ENCODE assay signal across 8 cellular contexts in the genomic region with DNA sequence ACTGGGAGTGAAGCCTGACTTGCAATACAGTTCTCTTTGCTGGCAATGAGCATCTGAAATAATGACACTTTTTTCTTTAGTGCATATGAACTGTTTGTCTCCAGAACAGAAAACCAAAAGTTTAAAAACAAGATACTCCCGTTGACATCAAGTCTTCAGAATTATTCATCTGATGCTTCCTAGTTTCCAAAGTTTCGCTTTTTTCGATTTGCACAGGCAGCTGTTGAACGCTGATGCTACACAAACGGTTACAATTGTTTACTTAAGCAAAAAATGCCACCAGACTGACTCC. TPM values are rescaled to one million over a fixed set of nuclear protein-coding genes. Genes with fewer than 3 reads are reported as not detected.
DNase-seq lines count a peak whose midpoint lies in the region; ATAC-seq, FAIRE-seq and TF ChIP-seq lines count a peak whose summit lies in the region.

No MANE protein-coding gene starts in this region.

- H3K4me1 Mint-ChIP-seq in activated T-helper 1 cell treated with anti-CD3 and anti-CD28 coated beads, Interleukin-12 subunit alpha, Interleukin-12 subunit beta, Interleukin-2, Interleukin-4 antibody, amounts not matched to agents 30 ng/mL and 10 ng/mL and 1 ng/mL, durations not matched to agents 14 hours and 24 hours and 36 hours (ENCODE audit: low read depth), result peaks cover 49% of the 10 kb centered on the region

- peak overlapping the region; percentile 98 for H3K4me3 Mint-ChIP-seq in activated T-helper 1 cell treated with anti-CD3 and anti-CD28 coated beads, Interleukin-12 subunit alpha, Interleukin-12 subunit beta, Interleukin-2, Interleukin-4 antibody, amounts not matched to agents 30 ng/mL and 10 ng/mL and 1 ng/mL, durations not matched to agents 14 hours and 24 hours and 36 hours

- peaks cover 0 to 20% of the 10 kb centered on the region in 2 experiments; a peak in 2 of 3 replicates for H3K36me3 ChIP-seq in HEK293 (ENCODE audit: control insufficient read depth in 2 of 2, insufficient read depth in 1 of 2, low read length in 2 of 2)
- no peaks in the 10 kb centered on the region for H3K36me3 ChIP-seq in iPS-15b (ENCODE audit: control insufficient read depth, insufficient read depth, low read length)
- H3K36me3 ChIP-seq in small intestine (ENCODE audit: control insufficient read depth in 2 of 2, insufficient read depth in 2 of 2, low read length in 2 of 2), result peaks cover 0 to 7% of the 10 kb centered on the region in 2 donors

- 0 to 1% (median 0%) methylated on average over 5 of the region's 5 CpGs for WGBS in small intestine, 3 donors

- CTCF ChIA-PET in HEK293 (lab: Yijun Ruan, JAX), result interaction anchor here (0.7 kb wide), 1 partner anchor 204 kb away, joined by 5 read pairs; no protein-coding TSS in a partner anchor

- no peak for ATAC-seq in HG02973 (IDR thresholded peaks at IDR 0.05; ENCODE audit: unreplicated experiment)
- no peak for ATAC-seq in HG03045 (IDR thresholded peaks at IDR 0.05; ENCODE audit: unreplicated experiment)

- H3K9me3 Mint-ChIP-seq in activated T-helper 1 cell treated with anti-CD3 and anti-CD28 coated beads, Interleukin-12 subunit alpha, Interleukin-12 subunit beta, Interleukin-2, Interleukin-4 antibody, amounts not matched to agents 30 ng/mL and 10 ng/mL and 1 ng/mL, durations not matched to agents 14 hours and 24 hours and 36 hours, result no peaks in the 10 kb centered on the region

- H3K4me3 ChIP-seq in HEK293 (ENCODE audit: low read depth, low read length), result peak overlapping the region; percentile 88
- peak overlapping the region; percentile 95 for H3K4me3 ChIP-seq in iPS-15b (ENCODE audit: low read depth, low read length)
- H3K4me3 ChIP-seq in small intestine (ENCODE audit: low read depth in 1 of 2, low read length in 2 of 2), result peak overlapping the region; percentile 72 to 79

- H3K27me3 Mint-ChIP-seq in activated T-helper 1 cell treated with anti-CD3 and anti-CD28 coated beads, Interleukin-12 subunit alpha, Interleukin-12 subunit beta, Interleukin-2, Interleukin-4 antibody, amounts not matched to agents 30 ng/mL and 10 ng/mL and 1 ng/mL, durations not matched to agents 14 hours and 24 hours and 36 hours (ENCODE audit: insufficient read depth), result no peaks in the 10 kb centered on the region

- peak overlapping the region; percentile 87 for H3K9ac ChIP-seq in iPS-15b (ENCODE audit: low read depth, low read length)

- no peaks in the 10 kb centered on the region for H3K4me1 ChIP-seq in HEK293 (ENCODE audit: control insufficient read depth, insufficient read depth, low read length)
- no peaks in the 10 kb centered on the region for H3K4me1 ChIP-seq in iPS-15b (ENCODE audit: control insufficient read depth, insufficient read depth, low read length)
- peaks cover 0 to 8% of the 10 kb centered on the region in 2 donors for H3K4me1 ChIP-seq in small intestine (ENCODE audit: control insufficient read depth in 2 of 2, insufficient read depth in 1 of 2, low read depth in 1 of 2, low read length in 1 of 2)

- H3K27ac ChIP-seq in HEK293 (ENCODE audit: extremely low read depth, low read depth, low read length) (peak overlapping the region; percentile 82), small intestine (ENCODE audit: low read depth in 1 of 2, low read length in 1 of 2) (peak overlapping the region; percentile 94 to 99)

- no peaks in the 10 kb centered on the region for H3K27me3 ChIP-seq in iPS-15b (ENCODE audit: control insufficient read depth, insufficient read depth, low read length)
- H3K27me3 ChIP-seq in small intestine (ENCODE audit: control insufficient read depth in 2 of 2, insufficient read depth in 2 of 2, low read length in 2 of 2), result no peaks in the 10 kb centered on the region

- DNase-seq in activated T-helper 1 cell treated with anti-CD3 and anti-CD28 coated beads, Interleukin-12 subunit alpha, Interleukin-12 subunit beta, Interleukin-2, Interleukin-4 antibody, amounts not matched to agents 30 ng/mL and 10 ng/mL and 1 ng/mL, durations not matched to agents 14 hours and 24 hours and 36 hours (ENCODE audit: low spot score), result no peak
- DNase-seq in small intestine (no peak), NCI-H2029 treated with DMSO at 0.1 percent for 48 hours (lab: John Stamatoyannopoulos, UW) (no peak), NCI-H128 (lab: John Stamatoyannopoulos, UW; ENCODE audit: unreplicated experiment) (no peak)

- H3K36me3 Mint-ChIP-seq in activated T-helper 1 cell treated with anti-CD3 and anti-CD28 coated beads, Interleukin-12 subunit alpha, Interleukin-12 subunit beta, Interleukin-2, Interleukin-4 antibody, amounts not matched to agents 30 ng/mL and 10 ng/mL and 1 ng/mL, durations not matched to agents 14 hours and 24 hours and 36 hours (ENCODE audit: low read depth), result peaks cover 17% of the 10 kb centered on the region

- POLR2A ChIA-PET in HEK293 (lab: Yijun Ruan, JAX), result no interaction called here

- peak overlapping the region; percentile 99 for H3K27ac Mint-ChIP-seq in activated T-helper 1 cell treated with anti-CD3 and anti-CD28 coated beads, Interleukin-12 subunit alpha, Interleukin-12 subunit beta, Interleukin-2, Interleukin-4 antibody, amounts not matched to agents 30 ng/mL and 10 ng/mL and 1 ng/mL, durations not matched to agents 14 hours and 24 hours and 36 hours

- FAIRE-seq in small intestine (lab: Jason Lieb, UNC), result no peak

- no peaks in the 10 kb centered on the region for H3K9me3 ChIP-seq in HEK293 (ENCODE audit: control insufficient read depth, insufficient read depth, low read depth, low read length)
- H3K9me3 ChIP-seq in iPS-15b (ENCODE audit: control insufficient read depth, insufficient read depth, low read length), result no peaks in the 10 kb centered on the region
- no peaks in the 10 kb centered on the region for H3K9me3 ChIP-seq in small intestine (ENCODE audit: control insufficient read depth, low read depth)

- intact Hi-C loops in activated T-helper 1 cell treated with anti-CD3 and anti-CD28 coated beads, Interleukin-12 subunit alpha, Interleukin-12 subunit beta, Interleukin-2, Interleukin-4 antibody, amounts not matched to agents 30 ng/mL and 10 ng/mL and 1 ng/mL, durations not matched to agents 14 hours and 24 hours and 36 hours (cut with micrococcal nuclease), result loop anchor here (2.0 to 10.0 kb wide), 4 partner anchors 44 to 762 kb away; partner anchors contain the start of gene DYNC2H1

- TF ChIP-seq CTCF in HEK293 (tag by site-specific recombination; IDR thresholded peaks at IDR 0.05), result no peak

TF ChIP-seq in HEK293, 187 proteins besides CTCF, POLR2A, EP300 and RAD21:
- no peak for TF ChIP-seq ZNF114 (tag by site-specific recombination; IDR thresholded peaks at IDR 0.05)
- TF ChIP-seq SCRT2 (tag by site-specific recombination; IDR thresholded peaks at IDR 0.05), result peak; percentile 41; the same call in 1 of the 2 replicates

RNA-seq across cellular contexts. Expression of gene BIRC2, which starts 0.6 kb away (rescaled TPM):
- total RNA-seq in activated T-helper 1 cell treated with anti-CD3 and anti-CD28 coated beads, Interleukin-12 subunit alpha, Interleukin-12 subunit beta, Interleukin-2, Interleukin-4 antibody, amounts not matched to agents 30 ng/mL and 10 ng/mL and 1 ng/mL, durations not matched to agents 14 hours and 24 hours and 36 hours, result 30.6 and 33.3 TPM in 2 replicates
- polyA plus RNA-seq in small intestine, result 10 to 100 TPM; 22.1 to 38.5 (median 28.9) TPM

RNA-seq across cellular contexts. Expression of gene BIRC3, which starts 29.1 kb away (rescaled TPM):
- 101 and 108 TPM in 2 replicates for total RNA-seq in activated T-helper 1 cell treated with anti-CD3 and anti-CD28 coated beads, Interleukin-12 subunit alpha, Interleukin-12 subunit beta, Interleukin-2, Interleukin-4 antibody, amounts not matched to agents 30 ng/mL and 10 ng/mL and 1 ng/mL, durations not matched to agents 14 hours and 24 hours and 36 hours
- polyA plus RNA-seq in small intestine, result 10 to 100 TPM; 25.6 to 49.0 (median 32.4) TPM
